ENCODE assay signal across 1 cellular context in genomic region chr19:55426042-55426441, GRCh38.
TF ChIP-seq lines count a peak whose summit lies in the region.

No MANE protein-coding gene starts in this region.

TF ChIP-seq in HepG2, 621 proteins besides CTCF, POLR2A, EP300 and RAD21:
- TF ChIP-seq ERF (CRISPR knock-in tag; IDR thresholded peaks at IDR 0.05) = no peak
- TF ChIP-seq GLI4 (CRISPR knock-in tag; IDR thresholded peaks at IDR 0.05; ENCODE audit: borderline replicate concordance) = no peak
- TF ChIP-seq AHR (CRISPR knock-in tag; IDR thresholded peaks at IDR 0.05) = no peak
- TF ChIP-seq HNRNPK (IDR thresholded peaks at IDR 0.05; ENCODE audit: low read depth, low read length, poor library complexity, severe bottlenecking) = no peak
- no peak for TF ChIP-seq SRSF4 (IDR thresholded peaks at IDR 0.05; ENCODE audit: low read depth, low read length, poor library complexity, severe bottlenecking)
- no peak for TF ChIP-seq ZNF121 (CRISPR knock-in tag; IDR thresholded peaks at IDR 0.05)
- TF ChIP-seq ZNF383 (CRISPR knock-in tag; IDR thresholded peaks at IDR 0.05; ENCODE audit: borderline replicate concordance) = no peak
